In the genomic region with DNA sequence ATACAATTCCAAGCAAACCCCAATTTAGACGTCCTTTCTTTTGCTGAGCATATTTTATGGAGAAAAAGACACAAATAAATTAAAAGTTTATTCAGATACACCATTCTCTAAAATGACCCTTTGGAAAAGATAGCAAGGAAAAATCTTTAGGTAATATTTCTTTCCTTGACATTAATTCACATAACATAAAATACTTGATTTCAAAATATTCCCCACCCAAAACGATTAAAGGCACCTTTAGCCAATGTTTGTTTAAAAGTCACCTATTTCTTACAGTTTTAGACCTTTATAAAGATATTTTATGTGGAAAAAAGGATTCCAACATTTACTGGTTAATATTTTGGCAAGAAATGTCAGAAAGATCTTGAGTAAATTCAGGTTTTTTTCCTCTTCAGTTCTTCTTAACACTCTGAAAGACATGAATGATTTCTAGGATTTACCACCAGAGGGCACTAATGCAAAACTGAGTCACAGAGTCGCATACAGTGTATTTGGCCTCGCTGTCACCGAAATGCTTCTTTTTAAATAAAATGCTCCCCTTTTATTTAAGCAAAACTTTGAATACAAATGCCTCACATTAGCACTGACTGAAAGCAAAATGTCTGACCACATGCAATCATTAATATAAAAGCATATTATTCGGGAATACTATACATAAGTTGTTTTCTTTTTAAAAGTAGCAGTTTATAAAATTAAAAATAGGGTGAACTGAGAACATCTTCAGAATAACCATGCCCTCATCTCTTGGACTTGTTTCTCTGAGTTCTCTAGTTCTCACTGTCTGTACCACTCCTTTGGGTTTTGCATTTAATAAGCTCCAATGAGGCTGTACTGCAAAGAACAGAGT, we compare ENCODE assay signal across 8 cellular contexts.
DNase-seq lines count a peak whose midpoint lies in the region; ATAC-seq and TF ChIP-seq lines count a peak whose summit lies in the region.

No MANE protein-coding gene starts in this region.

- no peak for ATAC-seq in HG03175 (IDR thresholded peaks at IDR 0.05; ENCODE audit: unreplicated experiment)
- no peak for ATAC-seq in GM19395 (IDR thresholded peaks at IDR 0.05; ENCODE audit: unreplicated experiment)

- TF ChIP-seq POLR2A in ovary (IDR thresholded peaks at IDR 0.05) = no peak

- no peaks in the 10 kb centered on the region for H3K36me3 ChIP-seq in ovary

- H3K27ac ChIP-seq in ovary = no peak overlapping the region

- intact Hi-C loops in ovary (cut with DNase I) = loop anchor here in 1 of 4 donors (5.0 kb wide), 1 partner anchor 273 kb away; no protein-coding TSS in a partner anchor

- H3K4me1 ChIP-seq in ovary (ENCODE audit: insufficient read depth) = no peaks in the 10 kb centered on the region

- TF ChIP-seq EP300 in ovary (IDR thresholded peaks at IDR 0.05) = no peak

- DNase-seq in AG04449 (ENCODE audit: low read depth, low spot score) (peak; percentile 19), GM04504 (ENCODE audit: low read depth) (peak; percentile 31), NCI-H146 (lab: John Stamatoyannopoulos, UW) (peak; percentile 46), SW 1271 (lab: John Stamatoyannopoulos, UW) (peak; percentile 15 to 66), fibroblast of peridontal ligament (ENCODE audit: extremely low read depth) (peak; percentile 85), ovary (no peak)

- H3K9me3 ChIP-seq in ovary = no peaks in the 10 kb centered on the region

- POLR2A ChIA-PET in AG04449 (lab: Yijun Ruan, JAX) = no interaction called here

- TF ChIP-seq CTCF in AG04449 (IDR thresholded peaks at IDR 0.05; ENCODE audit: insufficient read depth, low read length, missing control alignments) = peak; percentile 49
- TF ChIP-seq CTCF in ovary (IDR thresholded peaks at IDR 0.05) = peak; percentile 38 to 52 (median 40)

- no peaks in the 10 kb centered on the region for H3K27me3 ChIP-seq in ovary

- CTCF ChIA-PET in AG04449 (lab: Yijun Ruan, JAX) = interaction anchor here (0.6 to 12.1 kb wide), 31 partner anchors 8 to 314 kb away, joined by 3 to 158 read pairs (median 5); no protein-coding TSS in a partner anchor

- WGBS in ovary, 3 donors = 22 to 27% (median 26%) methylated on average over 6 of the region's 6 CpGs

- H3K4me3 ChIP-seq in AG04449 (ENCODE audit: low read depth, low read length) = no peak overlapping the region
- H3K4me3 ChIP-seq in ovary = no peak overlapping the region

Comparison
In these comparisons a context has a peak if more than half of its experiments do, and no peak if none do; other contexts are left out.
1. DNase-seq: peak in AG04449 (single experiment), GM04504 (single experiment), NCI-H146 (single experiment), SW 1271 (2 of 2) and fibroblast of peridontal ligament (single experiment); none in ovary (0 of 5).